Comparison of ENCODE assay signal across 19 cellular contexts in the genomic region with DNA sequence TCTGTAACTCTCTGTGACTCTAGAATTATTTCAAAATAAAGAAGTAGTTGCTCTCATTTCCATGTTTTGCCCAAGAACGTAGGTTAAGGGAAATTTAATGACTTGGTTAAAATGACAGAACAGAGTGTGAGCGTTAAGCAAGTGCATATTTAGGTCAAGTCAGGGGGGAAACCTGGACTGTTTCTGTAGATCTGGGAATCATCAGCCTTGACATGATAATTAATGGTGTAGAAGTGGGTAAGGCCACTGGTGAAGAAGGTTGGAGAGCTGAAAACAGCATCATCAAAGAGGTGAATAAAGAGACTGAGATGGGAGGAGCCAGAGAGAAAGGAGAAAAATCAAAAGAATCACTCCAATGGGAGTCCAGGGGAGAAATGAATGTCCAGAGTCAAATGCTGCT. TPM values are rescaled to one million over a fixed set of nuclear protein-coding genes. Genes with fewer than 3 reads are reported as not detected.
A peak's percentile ranks its signal among the peaks of the same experiment; 100 is the strongest.
DNase-seq lines count a peak whose midpoint lies in the region; ATAC-seq and TF ChIP-seq lines count a peak whose summit lies in the region.
"Had no signal": no experiment of that assay in that cellular context is flagged by ENCODE, and none has a peak within 500 bp of the region (broad histone marks: within the 10 kb centered on the region; RNA-seq: fewer than 3 reads in every experiment).

No MANE protein-coding gene starts in this region.

- intact Hi-C loops in stomach (cut with DNase I; ENCODE audit: low total_unique reads), result no loop called here

- ATAC-seq in GM21447 (IDR thresholded peaks at IDR 0.05; ENCODE audit: unreplicated experiment), result no peak
- ATAC-seq in HG02798 (IDR thresholded peaks at IDR 0.05; ENCODE audit: poor library complexity, unreplicated experiment), result no peak
- ATAC-seq: activated T-helper 17 cell treated with anti-CD3 and anti-CD28 coated beads, Interleukin-2, amount 50 U/mL, for 72 hours; Panc1; stimulated activated naive CD8-positive, alpha-beta T cell treated with anti-CD3 and anti-CD28 coated beads, Interleukin-15, Interleukin-2, amounts not matched to agents 100 U/mL and 50 U/mL, for 24 hours had no signal

- peak; percentile 36 for DNase-seq in NCI-H2227 (lab: John Stamatoyannopoulos, UW; ENCODE audit: unreplicated experiment)
- peak; percentile 60 for DNase-seq in amniotic epithelial cell (ENCODE audit: low read depth)
- DNase-seq in islet precursor cell, result peak; percentile 62
- DNase-seq in stomach, result no peak
- DNase-seq in NCI-H446 treated with DMSO at 0.1 percent for 48 hours (lab: John Stamatoyannopoulos, UW), result no peak
- DNase-seq: activated B cell treated with CpG ODN at 0.5 μM for 24 hours; activated CD8-positive, alpha-beta memory T cell treated with anti-CD3 and anti-CD28 coated beads, Interleukin-2, amount 50 U/mL, for 48 hours; activated naive CD4-positive, alpha-beta T cell treated with anti-CD3 and anti-CD28 coated beads, Interleukin-2, amount 50 U/mL, for 16 hours; anterior cingulate cortex; MV-4-11; NCI-H146; NCI-H524; stimulated activated naive CD8-positive, alpha-beta T cell treated with anti-CD3 and anti-CD28 coated beads, Interleukin-15, Interleukin-2, amounts not matched to agents 100 U/mL and 50 U/mL, for 24 hours; T-helper 1 cell had no signal

- H3K9me3 ChIP-seq in stomach, result no peaks in the 10 kb centered on the region
- H3K9me3 ChIP-seq: SJCRH30 had no signal

- WGBS in stomach, 5 donors, result 74 to 87% (median 83%) methylated on average over 2 of the region's 2 CpGs

- H3K27ac ChIP-seq in stomach, result peak overlapping the region in 4 of 5 donors; percentile 64 to 84 (median 70)

- peaks cover 12 to 55% (median 30%) of the 10 kb centered on the region in 4 donors for H3K4me1 ChIP-seq in stomach

- TF ChIP-seq POLR2A in stomach (IDR thresholded peaks at IDR 0.05), result no peak

- no peak for TF ChIP-seq EP300 in stomach (IDR thresholded peaks at IDR 0.05)

- H3K27me3 ChIP-seq in stomach, result no peaks in the 10 kb centered on the region
- H3K27me3 ChIP-seq: SJCRH30 had no signal

- no peaks in the 10 kb centered on the region for H3K36me3 ChIP-seq in stomach
- H3K36me3 ChIP-seq: SJCRH30 had no signal

- no peak overlapping the region for H3K4me3 ChIP-seq in stomach
- H3K4me3 ChIP-seq: SJCRH30 had no signal

- TF ChIP-seq CTCF in stomach (IDR thresholded peaks at IDR 0.05), result no peak

RNA-seq across cellular contexts. Expression of a gene that starts 49.4 kb away (rescaled TPM):
- total RNA-seq in stomach, result 100 to 1,000 TPM in 1 of 5 donors, 10 to 100 TPM in 4; 21.7 to 118 (median 47.8) TPM
- 10 to 100 TPM in 2 of 3 donors, 1 to 10 TPM in 1; 8.5 to 16.3 (median 12.1) TPM for polyA plus RNA-seq in stomach

Comparison
In these comparisons a context has a peak if more than half of its experiments do, and no peak if none do; other contexts are left out.
1. DNase-seq: peak in NCI-H2227 (single experiment), amniotic epithelial cell (single experiment) and islet precursor cell (single experiment); none in stomach (single experiment) and NCI-H446 treated with DMSO at 0.1 percent for 48 hours (single experiment).